In genomic region chr5:142797420-142797819, GRCh38 we compare ENCODE assay signal across 18 cellular contexts. TPM values are rescaled to one million over a fixed set of nuclear protein-coding genes. Genes with fewer than 3 reads are reported as not detected.
DNase-seq lines count a peak whose midpoint lies in the region; ATAC-seq and TF ChIP-seq lines count a peak whose summit lies in the region.
"Had no signal": no experiment of that assay in that cellular context is flagged by ENCODE, and none has a peak within 500 bp of the region (broad histone marks: within the 10 kb centered on the region; RNA-seq: fewer than 3 reads in every experiment).

No MANE protein-coding gene starts in this region.

- DNase-seq in CD14-positive monocyte (ENCODE audit: low spot score) (no peak), mesendoderm (peak; percentile 12), NAMALWA (ENCODE audit: low spot score) (no peak)
- no peak for DNase-seq in activated naive CD8-positive, alpha-beta T cell treated with anti-CD3 and anti-CD28 coated beads for 36 hours
- DNase-seq: activated CD4-positive, alpha-beta memory T cell treated with anti-CD3 and anti-CD28 coated beads for 36 hours; left colon; NCI-H1436 treated with DMSO at 0.1 percent for 48 hours; NCI-H2227 treated with DMSO at 0.1 percent for 48 hours; NK-92 treated with Interleukin-12 subunit alpha and Interleukin-12 subunit beta, amount 100 ng/mL, for 24 hours; pancreas; RPMI8226; stimulated activated CD4-positive, alpha-beta T cell treated with anti-CD3 and anti-CD28 coated beads, Interleukin-2, amount 100 ng/mL, for 48 hours had no signal

- H3K36me3 ChIP-seq in mesendoderm (ENCODE audit: control insufficient read depth, insufficient read depth, low read length), result no peaks in the 10 kb centered on the region
- H3K36me3 ChIP-seq: HAP-1, pancreas had no signal

- no peak overlapping the region for H3K9ac ChIP-seq in mesendoderm (ENCODE audit: low read length)

- H2BK120ac ChIP-seq in mesendoderm (ENCODE audit: low read depth, low read length), result no peak overlapping the region

- H3K56ac ChIP-seq in mesendoderm (ENCODE audit: low read length), result no peak overlapping the region

- intact Hi-C loops in CD14-positive monocyte (cut with micrococcal nuclease), result no loop called here

- peak overlapping the region in 1 of 2 donors; percentile 41 for H3K4me3 Mint-ChIP-seq in CD14-positive monocyte
- no peak overlapping the region for H3K4me3 Mint-ChIP-seq in activated naive CD8-positive, alpha-beta T cell treated with anti-CD3 and anti-CD28 coated beads for 36 hours
- H3K4me3 Mint-ChIP-seq: activated CD4-positive, alpha-beta memory T cell treated with anti-CD3 and anti-CD28 coated beads for 36 hours had no signal

- no peak overlapping the region for H3K4me2 ChIP-seq in mesendoderm (ENCODE audit: low read length)

- no peak overlapping the region for H3K18ac ChIP-seq in mesendoderm (ENCODE audit: low read length)

- no peak overlapping the region for H3K27ac ChIP-seq in mesendoderm (ENCODE audit: low read depth, low read length)

- no peaks in the 10 kb centered on the region for H3K79me2 ChIP-seq in mesendoderm (ENCODE audit: control insufficient read depth, insufficient read depth, low read length)

- H3K4ac ChIP-seq in mesendoderm (ENCODE audit: low read depth, low read length), result no peak overlapping the region

- WGBS in mesendoderm (ENCODE audit: extremely low coverage, insufficient coverage, low lambda C conversion rate), result no CpG with 5 or more reads among the region's 3 CpGs

- H3K36me3 Mint-ChIP-seq in CD14-positive monocyte, result peaks cover 47 to 76% of the 10 kb centered on the region in 2 donors
- H3K36me3 Mint-ChIP-seq in activated naive CD8-positive, alpha-beta T cell treated with anti-CD3 and anti-CD28 coated beads for 36 hours, result peaks cover 1% of the 10 kb centered on the region
- H3K36me3 Mint-ChIP-seq: activated CD4-positive, alpha-beta memory T cell treated with anti-CD3 and anti-CD28 coated beads for 36 hours had no signal

- H2AK5ac ChIP-seq in mesendoderm (ENCODE audit: low read length), result no peak overlapping the region

- H2BK15ac ChIP-seq in mesendoderm (replicated peaks; ENCODE audit: low read depth), result no peak overlapping the region

- no peak overlapping the region for H2BK5ac ChIP-seq in mesendoderm (ENCODE audit: low read length)

- no peak overlapping the region for H4K5ac ChIP-seq in mesendoderm (ENCODE audit: low read length)

- no peaks in the 10 kb centered on the region for H3K79me1 ChIP-seq in mesendoderm (ENCODE audit: low read length)

- ATAC-seq in HG03175 (IDR thresholded peaks at IDR 0.05; ENCODE audit: unreplicated experiment) (no peak), GM21529 (IDR thresholded peaks at IDR 0.05; ENCODE audit: unreplicated experiment) (no peak), GM19023 (IDR thresholded peaks at IDR 0.05; ENCODE audit: unreplicated experiment) (no peak)

- H3K23ac ChIP-seq in mesendoderm (ENCODE audit: low read length), result no peak overlapping the region

- TF ChIP-seq CTCF in CD14-positive monocyte (IDR thresholded peaks at IDR 0.05) (no peak), GM12872 (IDR thresholded peaks at IDR 0.05; ENCODE audit: insufficient read depth, low read depth, low read length) (peak; percentile 21; the same call in 1 of the 3 replicates)

- no peaks in the 10 kb centered on the region for H3K27me3 ChIP-seq in mesendoderm (ENCODE audit: insufficient read depth, low read length, poor library complexity)
- H3K27me3 ChIP-seq: pancreas had no signal

- no peak overlapping the region for H3K4me3 ChIP-seq in mesendoderm (ENCODE audit: low read length)
- H3K4me3 ChIP-seq: HAP-1, mucosa of descending colon, pancreas had no signal

- H3K27ac Mint-ChIP-seq in CD14-positive monocyte, result peak overlapping the region; percentile 98 to 100 (median 99)
- peak overlapping the region; percentile 3 for H3K27ac Mint-ChIP-seq in activated naive CD8-positive, alpha-beta T cell treated with anti-CD3 and anti-CD28 coated beads for 36 hours
- H3K27ac Mint-ChIP-seq: activated CD4-positive, alpha-beta memory T cell treated with anti-CD3 and anti-CD28 coated beads for 36 hours had no signal

- H3K4me1 ChIP-seq in mesendoderm (ENCODE audit: control insufficient read depth, low read depth, low read length), result no peaks in the 10 kb centered on the region
- H3K4me1 ChIP-seq: HAP-1 had no signal

- H3K4me1 Mint-ChIP-seq in CD14-positive monocyte, result peaks cover 99% of the 10 kb centered on the region
- peaks cover 70% of the 10 kb centered on the region for H3K4me1 Mint-ChIP-seq in activated naive CD8-positive, alpha-beta T cell treated with anti-CD3 and anti-CD28 coated beads for 36 hours

- H4K8ac ChIP-seq in mesendoderm (ENCODE audit: low read depth, low read length), result no peak overlapping the region

- H3K27me3 Mint-ChIP-seq in CD14-positive monocyte (ENCODE audit: low read depth in 3 of 3), result peaks cover 0 to 6% (median 2%) of the 10 kb centered on the region in 3 donors
- H3K27me3 Mint-ChIP-seq in activated naive CD8-positive, alpha-beta T cell treated with anti-CD3 and anti-CD28 coated beads for 36 hours, result no peaks in the 10 kb centered on the region
- H3K27me3 Mint-ChIP-seq: activated CD4-positive, alpha-beta memory T cell treated with anti-CD3 and anti-CD28 coated beads for 36 hours had no signal

- H3K9me3 Mint-ChIP-seq in CD14-positive monocyte, result no peaks in the 10 kb centered on the region
- no peaks in the 10 kb centered on the region for H3K9me3 Mint-ChIP-seq in activated naive CD8-positive, alpha-beta T cell treated with anti-CD3 and anti-CD28 coated beads for 36 hours
- H3K9me3 Mint-ChIP-seq: activated CD4-positive, alpha-beta memory T cell treated with anti-CD3 and anti-CD28 coated beads for 36 hours had no signal

RNA-seq across cellular contexts. Expression of gene ARHGAP26, which starts 27.2 kb away (rescaled TPM):
- 10 to 100 TPM; 26.5 to 28.7 TPM for polyA plus RNA-seq in CD14-positive monocyte
- total RNA-seq in activated naive CD8-positive, alpha-beta T cell treated with anti-CD3 and anti-CD28 coated beads for 36 hours, result 10 to 100 TPM; 10.2 to 11.0 TPM
- polyA plus RNA-seq in mesendoderm (2013, experiment 1 of 2), result 12.0 TPM
- 11.8 TPM for polyA plus RNA-seq in mesendoderm (2013, experiment 2 of 2)
